Comparison of ENCODE assay signal across 8 cellular contexts in genomic region chr10:28177944-28178637, GRCh38.
DNase-seq lines count a peak whose midpoint lies in the region; ATAC-seq lines count a peak whose summit lies in the region.

No MANE protein-coding gene starts in this region.

- peak overlapping the region; percentile 94 for H3K27ac Mint-ChIP-seq in activated naive CD8-positive, alpha-beta T cell

- no peaks in the 10 kb centered on the region for H3K9me3 Mint-ChIP-seq in activated naive CD8-positive, alpha-beta T cell (ENCODE audit: low read depth)

- DNase-seq in activated CD4-positive, CD25-positive, alpha-beta regulatory T cell (lab: John Stamatoyannopoulos, UW): no peak
- DNase-seq in globus pallidus (ENCODE audit: low spot score) (no peak), T1000 (lab: John Stamatoyannopoulos, UW) (no peak)

- no peak overlapping the region for H3K27ac ChIP-seq in mucosa of rectum (ENCODE audit: low read depth in 2 of 2, low read length in 2 of 2)

- peak overlapping the region; percentile 28 to 59 for H3K4me3 ChIP-seq in mucosa of rectum (ENCODE audit: low read length in 2 of 2)

- peaks cover 36% of the 10 kb centered on the region for H3K4me1 Mint-ChIP-seq in activated naive CD8-positive, alpha-beta T cell (ENCODE audit: low read depth)

- H3K36me3 ChIP-seq in mucosa of rectum (ENCODE audit: control insufficient read depth in 2 of 2, insufficient read depth in 2 of 2, low read length in 2 of 2): no peaks in the 10 kb centered on the region

- ATAC-seq in activated CD4-positive, CD25-positive, alpha-beta regulatory T cell treated with anti-CD3 and anti-CD28 coated beads, Interleukin-2, amount 50 U/mL, for 24 hours: peak; percentile 89
- ATAC-seq in HG03354 (IDR thresholded peaks at IDR 0.05; ENCODE audit: poor library complexity, severe bottlenecking, unreplicated experiment) (peak; percentile 79), GM18868 (IDR thresholded peaks at IDR 0.05; ENCODE audit: unreplicated experiment) (no peak)

- H3K4me1 ChIP-seq in mucosa of rectum (ENCODE audit: control insufficient read depth in 2 of 2, insufficient read depth in 2 of 2, low read length in 2 of 2): peaks cover 0 to 3% of the 10 kb centered on the region in 2 donors

- H3K9ac ChIP-seq in mucosa of rectum (ENCODE audit: low read depth in 1 of 2, low read length in 2 of 2): peak overlapping the region; percentile 3 to 36

- H3K4me3 Mint-ChIP-seq in activated naive CD8-positive, alpha-beta T cell: peak overlapping the region; percentile 88

- peaks cover 3% of the 10 kb centered on the region for H3K36me3 Mint-ChIP-seq in activated naive CD8-positive, alpha-beta T cell

- no peaks in the 10 kb centered on the region for H3K27me3 ChIP-seq in mucosa of rectum (ENCODE audit: control insufficient read depth in 2 of 2, insufficient read depth in 2 of 2, low read length in 2 of 2)

- no peaks in the 10 kb centered on the region for H3K27me3 Mint-ChIP-seq in activated naive CD8-positive, alpha-beta T cell

- no peaks in the 10 kb centered on the region for H3K9me3 ChIP-seq in mucosa of rectum (ENCODE audit: control insufficient read depth in 2 of 2, low read length in 2 of 2)
